In genomic region chr7:87345166-87345927, GRCh38 we compare ENCODE assay signal across 1 cellular context.
A peak's percentile ranks its signal among the peaks of the same experiment; 100 is the strongest.
TF ChIP-seq lines count a peak whose summit lies in the region.

A gene with protein sequence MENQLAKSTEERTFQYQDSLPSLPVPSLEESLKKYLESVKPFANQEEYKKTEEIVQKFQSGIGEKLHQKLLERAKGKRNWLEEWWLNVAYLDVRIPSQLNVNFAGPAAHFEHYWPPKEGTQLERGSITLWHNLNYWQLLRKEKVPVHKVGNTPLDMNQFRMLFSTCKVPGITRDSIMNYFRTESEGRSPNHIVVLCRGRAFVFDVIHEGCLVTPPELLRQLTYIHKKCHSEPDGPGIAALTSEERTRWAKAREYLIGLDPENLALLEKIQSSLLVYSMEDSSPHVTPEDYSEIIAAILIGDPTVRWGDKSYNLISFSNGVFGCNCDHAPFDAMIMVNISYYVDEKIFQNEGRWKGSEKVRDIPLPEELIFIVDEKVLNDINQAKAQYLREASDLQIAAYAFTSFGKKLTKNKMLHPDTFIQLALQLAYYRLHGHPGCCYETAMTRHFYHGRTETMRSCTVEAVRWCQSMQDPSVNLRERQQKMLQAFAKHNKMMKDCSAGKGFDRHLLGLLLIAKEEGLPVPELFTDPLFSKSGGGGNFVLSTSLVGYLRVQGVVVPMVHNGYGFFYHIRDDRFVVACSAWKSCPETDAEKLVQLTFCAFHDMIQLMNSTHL (plus strand): TSS chr7:87345664. CDS start chr7:87349069, 3,405 bp downstream.

TF ChIP-seq in GM12878, 131 proteins besides CTCF, POLR2A, EP300 and RAD21 (continued from another document):
- TF ChIP-seq, protein P1, sequence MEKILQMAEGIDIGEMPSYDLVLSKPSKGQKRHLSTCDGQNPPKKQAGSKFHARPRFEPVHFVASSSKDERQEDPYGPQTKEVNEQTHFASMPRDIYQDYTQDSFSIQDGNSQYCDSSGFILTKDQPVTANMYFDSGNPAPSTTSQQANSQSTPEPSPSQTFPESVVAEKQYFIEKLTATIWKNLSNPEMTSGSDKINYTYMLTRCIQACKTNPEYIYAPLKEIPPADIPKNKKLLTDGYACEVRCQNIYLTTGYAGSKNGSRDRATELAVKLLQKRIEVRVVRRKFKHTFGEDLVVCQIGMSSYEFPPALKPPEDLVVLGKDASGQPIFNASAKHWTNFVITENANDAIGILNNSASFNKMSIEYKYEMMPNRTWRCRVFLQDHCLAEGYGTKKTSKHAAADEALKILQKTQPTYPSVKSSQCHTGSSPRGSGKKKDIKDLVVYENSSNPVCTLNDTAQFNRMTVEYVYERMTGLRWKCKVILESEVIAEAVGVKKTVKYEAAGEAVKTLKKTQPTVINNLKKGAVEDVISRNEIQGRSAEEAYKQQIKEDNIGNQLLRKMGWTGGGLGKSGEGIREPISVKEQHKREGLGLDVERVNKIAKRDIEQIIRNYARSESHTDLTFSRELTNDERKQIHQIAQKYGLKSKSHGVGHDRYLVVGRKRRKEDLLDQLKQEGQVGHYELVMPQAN (conservative IDR thresholded peaks at IDR 0.05), result peak; percentile 35
- TF ChIP-seq RBBP5 (conservative IDR thresholded peaks at IDR 0.05), result no peak
- no peak for TF ChIP-seq ZNF384 (IDR thresholded peaks at IDR 0.05; ENCODE audit: borderline replicate concordance, low read depth, low read length)
- peak; percentile 75; the same call in 1 of the 2 replicates for TF ChIP-seq PML (IDR thresholded peaks at IDR 0.05; ENCODE audit: low read length)
- no peak for TF ChIP-seq KLF5 (IDR thresholded peaks at IDR 0.05; ENCODE audit: partially characterized antibody)
- TF ChIP-seq, protein P2, sequence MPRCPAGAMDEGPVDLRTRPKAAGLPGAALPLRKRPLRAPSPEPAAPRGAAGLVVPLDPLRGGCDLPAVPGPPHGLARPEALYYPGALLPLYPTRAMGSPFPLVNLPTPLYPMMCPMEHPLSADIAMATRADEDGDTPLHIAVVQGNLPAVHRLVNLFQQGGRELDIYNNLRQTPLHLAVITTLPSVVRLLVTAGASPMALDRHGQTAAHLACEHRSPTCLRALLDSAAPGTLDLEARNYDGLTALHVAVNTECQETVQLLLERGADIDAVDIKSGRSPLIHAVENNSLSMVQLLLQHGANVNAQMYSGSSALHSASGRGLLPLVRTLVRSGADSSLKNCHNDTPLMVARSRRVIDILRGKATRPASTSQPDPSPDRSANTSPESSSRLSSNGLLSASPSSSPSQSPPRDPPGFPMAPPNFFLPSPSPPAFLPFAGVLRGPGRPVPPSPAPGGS (IDR thresholded peaks at IDR 0.05; ENCODE audit: borderline replicate concordance, insufficient read depth, low read depth, low read length, poor library complexity, severe bottlenecking), result no peak
- no peak for TF ChIP-seq ZNF217 (IDR thresholded peaks at IDR 0.05)
- peak; percentile 21; the same call in 1 of the 2 replicates for TF ChIP-seq NR2F1 (conservative IDR thresholded peaks at IDR 0.05)
- TF ChIP-seq NFYA (IDR thresholded peaks at IDR 0.05; ENCODE audit: borderline replicate concordance, low read depth, low read length), result no peak
